In the genomic region with DNA sequence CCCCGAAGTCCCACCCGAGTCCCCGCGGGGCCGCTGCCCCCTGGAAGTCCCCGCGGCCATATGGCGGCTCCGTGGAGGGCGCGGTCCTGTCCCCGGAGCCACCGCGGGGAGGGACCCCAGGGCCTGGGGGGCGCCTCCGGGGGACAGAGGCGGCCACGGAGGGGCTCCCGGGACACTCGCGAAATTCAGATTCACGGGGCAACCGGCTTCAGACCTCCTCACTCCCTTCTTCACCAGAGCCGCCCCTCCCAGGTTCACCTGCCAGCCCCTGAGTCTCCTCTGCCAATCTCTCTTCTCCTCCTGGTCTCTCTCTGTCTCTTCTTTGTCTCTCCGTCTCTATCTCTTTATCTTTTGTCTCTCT, we compare ENCODE assay signal across 12 cellular contexts. TPM values are rescaled to one million over a fixed set of nuclear protein-coding genes. Genes with fewer than 3 reads are reported as not detected.
A peak's percentile ranks its signal among the peaks of the same experiment; 100 is the strongest.
DNase-seq lines count a peak whose midpoint lies in the region; ATAC-seq and TF ChIP-seq lines count a peak whose summit lies in the region.
"Had no signal": no experiment of that assay in that cellular context is flagged by ENCODE, and none has a peak within 500 bp of the region (broad histone marks: within the 10 kb centered on the region; RNA-seq: fewer than 3 reads in every experiment).

No MANE protein-coding gene starts in this region.

- H3K27ac ChIP-seq in right atrium auricular region (peak overlapping the region; percentile 68 to 73), vagina (peak overlapping the region; percentile 77)
- H3K27ac ChIP-seq: BLaER1 had no signal

- peaks cover 14% of the 10 kb centered on the region for H3K36me3 Mint-ChIP-seq in central memory CD8-positive, alpha-beta T cell (ENCODE audit: insufficient read depth)
- H3K36me3 Mint-ChIP-seq in natural killer cell treated with Interleukin-12 subunit alpha and Interleukin-12 subunit beta and Interleukin-15 and Interleukin-18, amount 100 ng/mL, for 72 hours, result peaks cover 6% of the 10 kb centered on the region

- H3K36me3 ChIP-seq in right atrium auricular region, result no peaks in the 10 kb centered on the region
- H3K36me3 ChIP-seq in vagina, result no peaks in the 10 kb centered on the region
- H3K36me3 ChIP-seq: BLaER1, HAP-1 had no signal

- no peak for TF ChIP-seq POLR2A in vagina (IDR thresholded peaks at IDR 0.05)

- no peak overlapping the region for H3K4me3 Mint-ChIP-seq in central memory CD8-positive, alpha-beta T cell
- H3K4me3 Mint-ChIP-seq in natural killer cell treated with Interleukin-12 subunit alpha and Interleukin-12 subunit beta and Interleukin-15 and Interleukin-18, amount 100 ng/mL, for 72 hours, result peak overlapping the region; percentile 79

- H3K4me3 ChIP-seq in right atrium auricular region, result peak overlapping the region; percentile 33 to 60
- H3K4me3 ChIP-seq in vagina, result peak overlapping the region; percentile 50 to 64
- H3K4me3 ChIP-seq: BLaER1, K562 had no signal

- H3K4me1 Mint-ChIP-seq in central memory CD8-positive, alpha-beta T cell, result peaks cover 21% of the 10 kb centered on the region
- H3K4me1 Mint-ChIP-seq in natural killer cell treated with Interleukin-12 subunit alpha and Interleukin-12 subunit beta and Interleukin-15 and Interleukin-18, amount 100 ng/mL, for 72 hours (ENCODE audit: low read depth in 2 of 2), result peaks cover 16 to 19% of the 10 kb centered on the region in 2 donors

- peak overlapping the region; percentile 88 for H3K27ac Mint-ChIP-seq in central memory CD8-positive, alpha-beta T cell (ENCODE audit: low read depth)
- H3K27ac Mint-ChIP-seq in natural killer cell treated with Interleukin-12 subunit alpha and Interleukin-12 subunit beta and Interleukin-15 and Interleukin-18, amount 100 ng/mL, for 72 hours, result peak overlapping the region in 1 of 2 donors; percentile 2

- intact Hi-C loops in cardiac septum (cut with DNase I) (no loop called here), vagina (cut with DNase I) (loop anchor here (5.0 kb wide), 1 partner anchor 235 kb away; the partner anchor contains the start of gene DUSP8)

- TF ChIP-seq CTCF in right atrium auricular region (IDR thresholded peaks at IDR 0.05), result no peak
- TF ChIP-seq CTCF in vagina (IDR thresholded peaks at IDR 0.05), result no peak

- H3K27me3 Mint-ChIP-seq in central memory CD8-positive, alpha-beta T cell, result no peaks in the 10 kb centered on the region
- peaks cover 0 to 3% of the 10 kb centered on the region in 2 donors for H3K27me3 Mint-ChIP-seq in natural killer cell treated with Interleukin-12 subunit alpha and Interleukin-12 subunit beta and Interleukin-15 and Interleukin-18, amount 100 ng/mL, for 72 hours

- no peak for ATAC-seq in central memory CD8-positive, alpha-beta T cell (replicated peaks; ENCODE audit: extremely low read depth, poor library complexity, severe bottlenecking)
- no peak for ATAC-seq in natural killer cell treated with Interleukin-12 subunit alpha and Interleukin-12 subunit beta and Interleukin-15 and Interleukin-18, amount 100 ng/mL, for 72 hours
- no peak for ATAC-seq in HG02588 (IDR thresholded peaks at IDR 0.05; ENCODE audit: unreplicated experiment)
- ATAC-seq: K562 had no signal

- H3K9me3 Mint-ChIP-seq in central memory CD8-positive, alpha-beta T cell, result peaks cover 11% of the 10 kb centered on the region
- H3K9me3 Mint-ChIP-seq in natural killer cell treated with Interleukin-12 subunit alpha and Interleukin-12 subunit beta and Interleukin-15 and Interleukin-18, amount 100 ng/mL, for 72 hours, result peaks cover 4% of the 10 kb centered on the region

- DNase-seq in right atrium auricular region (ENCODE audit: low spot score) (no peak), cardiac septum (ENCODE audit: low spot score) (no peak), vagina (ENCODE audit: extremely low spot score in 2 of 2) (no peak), NCI-H748 treated with DMSO at 0.1 percent for 48 hours (lab: John Stamatoyannopoulos, UW) (no peak), globus pallidus (ENCODE audit: low spot score) (no peak)
- DNase-seq in central memory CD8-positive, alpha-beta T cell (ENCODE audit: low spot score in 2 of 2), result no peak
- no peak for DNase-seq in natural killer cell treated with Interleukin-12 subunit alpha and Interleukin-12 subunit beta and Interleukin-15 and Interleukin-18, amount 100 ng/mL, for 72 hours (ENCODE audit: low spot score)
- DNase-seq: hippocampal formation had no signal

- peaks cover 0 to 27% of the 10 kb centered on the region in 2 donors for H3K4me1 ChIP-seq in right atrium auricular region
- peaks cover 14% of the 10 kb centered on the region for H3K4me1 ChIP-seq in vagina

- H3K9me3 ChIP-seq in right atrium auricular region (no peaks in the 10 kb centered on the region), vagina (no peaks in the 10 kb centered on the region)
- H3K9me3 ChIP-seq: HAP-1 had no signal

- H3K27me3 ChIP-seq in right atrium auricular region, result no peaks in the 10 kb centered on the region
- no peaks in the 10 kb centered on the region for H3K27me3 ChIP-seq in vagina
- H3K27me3 ChIP-seq: BLaER1 had no signal

RNA-seq across cellular contexts. Expression of gene TOLLIP, which starts 28.2 kb away (rescaled TPM):
- total RNA-seq in right atrium auricular region (10 to 100 TPM; 29.6 to 41.0 TPM), cardiac septum (46.9 TPM), vagina (52.5 TPM)
- 10 to 100 TPM; 53.2 to 56.4 TPM for total RNA-seq in natural killer cell treated with Interleukin-12 subunit alpha and Interleukin-12 subunit beta and Interleukin-15 and Interleukin-18, amount 100 ng/mL, for 72 hours

RNA-seq across cellular contexts. Expression of gene BRSK2, which starts 52.1 kb away (rescaled TPM):
- total RNA-seq in right atrium auricular region (under 1 TPM; 0.19 to 0.51 TPM), cardiac septum (0.16 TPM), vagina (3.9 TPM)
- under 1 TPM; 0.17 to 0.33 TPM for total RNA-seq in natural killer cell treated with Interleukin-12 subunit alpha and Interleukin-12 subunit beta and Interleukin-15 and Interleukin-18, amount 100 ng/mL, for 72 hours
